In genomic region chr3:153320585-153321128, GRCh38 we compare ENCODE assay signal across 16 cellular contexts.
DNase-seq lines count a peak whose midpoint lies in the region; ATAC-seq, FAIRE-seq and TF ChIP-seq lines count a peak whose summit lies in the region.
"Had no signal": no experiment of that assay in that cellular context is flagged by ENCODE, and none has a peak within 500 bp of the region (broad histone marks: within the 10 kb centered on the region; RNA-seq: fewer than 3 reads in every experiment).

No MANE protein-coding gene starts in this region.

- in situ Hi-C loops in GM12878 (cut with MboI): no loop called here

- H3K9me3 ChIP-seq in GM12878 (replicated peaks; ENCODE audit: control insufficient read depth, insufficient read depth, low read length) (no peaks in the 10 kb centered on the region), thyroid gland (no peaks in the 10 kb centered on the region)
- H3K9me3 ChIP-seq: upper lobe of right lung had no signal

- POLR2A ChIA-PET in GM12878 (lab: Charles Lee): no interaction called here

- RAD21 ChIA-PET in GM12878 (lab: Charles Lee; ENCODE audit: unreplicated experiment): no interaction called here

- DNase-seq in stimulated activated naive CD8-positive, alpha-beta T cell treated with anti-CD3 and anti-CD28 coated beads, Interleukin-15, amount 100 ng/mL, for 72 hours: no peak
- no peak for DNase-seq in GM12878 (ENCODE audit: low read depth, low spot score)
- DNase-seq in memory B cell (ENCODE audit: low spot score in 2 of 2): no peak
- DNase-seq in H54 (ENCODE audit: insufficient read length, low spot score): no peak
- DNase-seq in thyroid gland: no peak
- DNase-seq: activated CD8-positive, alpha-beta memory T cell treated with anti-CD3 and anti-CD28 coated beads for 24 hours; hypothalamus; kidney glomerular epithelial cell; NCI-H1694 treated with DMSO at 0.1 percent for 48 hours; stimulated activated naive CD8-positive, alpha-beta T cell treated with anti-CD3 and anti-CD28 coated beads, Interleukin-15, Interleukin-2, amounts not matched to agents 100 U/mL and 50 U/mL, for 24 hours; T-cell; upper lobe of right lung; WERI-Rb-1 had no signal

- SMC1A ChIA-PET in GM12878 (lab: Charles Lee; ENCODE audit: uncharacterized antibody, unreplicated experiment): interaction anchor here (1.5 kb wide), 1 partner anchor 14 kb away, joined by 3 read pairs; no protein-coding TSS in a partner anchor

- no peaks in the 10 kb centered on the region for H4K20me1 ChIP-seq in GM12878 (ENCODE audit: control insufficient read depth, insufficient read depth)

- no peak overlapping the region for H3K27ac ChIP-seq in GM12878 (ENCODE audit: control insufficient read depth, insufficient read depth)
- peak overlapping the region in 1 of 3 donors; percentile 10 for H3K27ac ChIP-seq in thyroid gland
- H3K27ac ChIP-seq: WERI-Rb-1 had no signal

- CTCF ChIA-PET in GM12878 (lab: Yijun Ruan, JAX): no interaction called here

- no peaks in the 10 kb centered on the region for H3K4me1 ChIP-seq in GM12878 (ENCODE audit: control insufficient read depth, insufficient read depth, low read length)
- H3K4me1 ChIP-seq in thyroid gland: no peaks in the 10 kb centered on the region

- H3K79me2 ChIP-seq in GM12878 (ENCODE audit: control insufficient read depth, insufficient read depth, low read length): no peaks in the 10 kb centered on the region

- no peak overlapping the region for H3K9ac ChIP-seq in GM12878 (ENCODE audit: control insufficient read depth, insufficient read depth, low read length)

- TF ChIP-seq RAD21 in GM12878 (IDR thresholded peaks at IDR 0.05; ENCODE audit: insufficient read depth, low read depth, low read length): no peak

- 60% methylated on average over 6 of the region's 6 CpGs for WGBS in GM12878 (ENCODE audit: insufficient coverage, insufficient replicate concordance, low lambda C conversion rate, missing lambda C conversion rate)
- WGBS in thyroid gland, 2 donors: 76 to 88% methylated on average over 6 of the region's 6 CpGs

- H3K4me2 ChIP-seq in GM12878 (ENCODE audit: control insufficient read depth, insufficient read depth): 0 out of 2 replicates have a peak overlapping the region, but pooled peaks have one; percentile 3

- no TSS peak for BruUV-seq in GM12878 (replicated peaks; lab: Mats Ljungman, UMichigan)

- no peak overlapping the region for H3K4me3 ChIP-seq in GM12878
- no peak overlapping the region for H3K4me3 ChIP-seq in thyroid gland (replicated peaks in 1 of 3)

- no peak for TF ChIP-seq EP300 in GM12878 (IDR thresholded peaks at IDR 0.05; ENCODE audit: borderline replicate concordance in 1 of 2, control insufficient read depth in 1 of 2, low read depth in 2 of 2, low read length in 2 of 2)

- H3K36me3 ChIP-seq in GM12878 (ENCODE audit: control insufficient read depth in 2 of 2, insufficient read depth in 2 of 2, low read length in 1 of 2) (no peaks in the 10 kb centered on the region), thyroid gland (no peaks in the 10 kb centered on the region)
- H3K36me3 ChIP-seq: upper lobe of right lung, WERI-Rb-1 had no signal

- TF ChIP-seq CTCF in GM12878 (IDR thresholded peaks at IDR 0.05 in 2 of 3, conservative IDR thresholded peaks at IDR 0.05 in 1 of 3; ENCODE audit: control insufficient read depth in 2 of 3, extremely low read depth in 1 of 3, insufficient read depth in 1 of 3, low read depth in 3 of 3, low read length in 3 of 3) (no peak), thyroid gland (IDR thresholded peaks at IDR 0.05) (no peak)

- ATAC-seq in stimulated activated naive CD8-positive, alpha-beta T cell treated with anti-CD3 and anti-CD28 coated beads, Interleukin-15, amount 100 ng/mL, for 72 hours: no peak
- ATAC-seq in GM12878 (no peak), memory B cell (ENCODE audit: low read depth) (no peak), GM21423 (IDR thresholded peaks at IDR 0.05; ENCODE audit: unreplicated experiment) (no peak)
- ATAC-seq: T-cell, upper lobe of right lung had no signal

- H3K27ac Mint-ChIP-seq in stimulated activated naive CD8-positive, alpha-beta T cell treated with anti-CD3 and anti-CD28 coated beads, Interleukin-15, Interleukin-2, amounts not matched to agents 100 ng/mL and 50 ng/mL, for 24 hours: peak overlapping the region; percentile 61
- peak overlapping the region in 1 of 2 donors; percentile 47 for H3K27ac Mint-ChIP-seq in stimulated activated naive CD8-positive, alpha-beta T cell treated with anti-CD3 and anti-CD28 coated beads, Interleukin-15, amount 100 ng/mL, for 72 hours
- peak overlapping the region; percentile 64 for H3K27ac Mint-ChIP-seq in memory B cell
- H3K27ac Mint-ChIP-seq: T-cell had no signal

- peaks cover 24% of the 10 kb centered on the region for H3K4me1 Mint-ChIP-seq in stimulated activated naive CD8-positive, alpha-beta T cell treated with anti-CD3 and anti-CD28 coated beads, Interleukin-15, Interleukin-2, amounts not matched to agents 100 ng/mL and 50 ng/mL, for 24 hours (ENCODE audit: low read depth)
- H3K4me1 Mint-ChIP-seq in stimulated activated naive CD8-positive, alpha-beta T cell treated with anti-CD3 and anti-CD28 coated beads, Interleukin-15, amount 100 ng/mL, for 72 hours: peaks cover 18% of the 10 kb centered on the region
- H3K4me1 Mint-ChIP-seq in memory B cell: peaks cover 11% of the 10 kb centered on the region

- no peak for TF ChIP-seq POLR2A in GM12878 (IDR thresholded peaks at IDR 0.05; ENCODE audit: low read depth, low read length)
- no peak for TF ChIP-seq POLR2A in H54 (IDR thresholded peaks at IDR 0.05; ENCODE audit: low read depth, low read length)
- TF ChIP-seq POLR2A in thyroid gland (IDR thresholded peaks at IDR 0.05): no peak

- no peaks in the 10 kb centered on the region for H3K27me3 ChIP-seq in GM12878 (replicated peaks in 1 of 2; ENCODE audit: control insufficient read depth in 2 of 2, insufficient read depth in 2 of 2, low read length in 1 of 2)
- no peaks in the 10 kb centered on the region for H3K27me3 ChIP-seq in thyroid gland
- H3K27me3 ChIP-seq: upper lobe of right lung had no signal

- FAIRE-seq in GM12878 (lab: Jason Lieb, UNC) (no peak), H54 (lab: Jason Lieb, UNC) (no peak)
- FAIRE-seq: H1 had no signal

- H3K27me3 Mint-ChIP-seq in stimulated activated naive CD8-positive, alpha-beta T cell treated with anti-CD3 and anti-CD28 coated beads, Interleukin-15, Interleukin-2, amounts not matched to agents 100 ng/mL and 50 ng/mL, for 24 hours: no peaks in the 10 kb centered on the region
- no peaks in the 10 kb centered on the region for H3K27me3 Mint-ChIP-seq in stimulated activated naive CD8-positive, alpha-beta T cell treated with anti-CD3 and anti-CD28 coated beads, Interleukin-15, amount 100 ng/mL, for 72 hours
- H3K27me3 Mint-ChIP-seq in memory B cell: peaks cover 10% of the 10 kb centered on the region

- no peak overlapping the region for H2AFZ ChIP-seq in GM12878 (ENCODE audit: control insufficient read depth, low read depth, low read length)

- intact Hi-C loops in GM12878 (cut with micrococcal nuclease; ENCODE audit: unreplicated experiment) (no loop called here), thyroid gland (cut with DNase I) (no loop called here)

- H3K9me3 Mint-ChIP-seq in stimulated activated naive CD8-positive, alpha-beta T cell treated with anti-CD3 and anti-CD28 coated beads, Interleukin-15, Interleukin-2, amounts not matched to agents 100 ng/mL and 50 ng/mL, for 24 hours: peaks cover 4% of the 10 kb centered on the region
- H3K9me3 Mint-ChIP-seq in stimulated activated naive CD8-positive, alpha-beta T cell treated with anti-CD3 and anti-CD28 coated beads, Interleukin-15, amount 100 ng/mL, for 72 hours: no peaks in the 10 kb centered on the region
- H3K9me3 Mint-ChIP-seq in memory B cell: no peaks in the 10 kb centered on the region

- peak overlapping the region; percentile 34 for H3K4me3 Mint-ChIP-seq in stimulated activated naive CD8-positive, alpha-beta T cell treated with anti-CD3 and anti-CD28 coated beads, Interleukin-15, Interleukin-2, amounts not matched to agents 100 ng/mL and 50 ng/mL, for 24 hours
- peak overlapping the region in 1 of 2 donors; percentile 56 for H3K4me3 Mint-ChIP-seq in stimulated activated naive CD8-positive, alpha-beta T cell treated with anti-CD3 and anti-CD28 coated beads, Interleukin-15, amount 100 ng/mL, for 72 hours
- H3K4me3 Mint-ChIP-seq in memory B cell: no peak overlapping the region

- no peaks in the 10 kb centered on the region for H3K36me3 Mint-ChIP-seq in stimulated activated naive CD8-positive, alpha-beta T cell treated with anti-CD3 and anti-CD28 coated beads, Interleukin-15, Interleukin-2, amounts not matched to agents 100 ng/mL and 50 ng/mL, for 24 hours (ENCODE audit: low read depth)
- no peaks in the 10 kb centered on the region for H3K36me3 Mint-ChIP-seq in memory B cell
- H3K36me3 Mint-ChIP-seq: T-cell had no signal

TF ChIP-seq in GM12878, 131 proteins besides CTCF, POLR2A, EP300 and RAD21 (continues in another document):
- no peak for TF ChIP-seq PRDM15 (CRISPR knock-in tag; IDR thresholded peaks at IDR 0.05)
- no peak for TF ChIP-seq KDM1A (IDR thresholded peaks at IDR 0.05; ENCODE audit: borderline replicate concordance)
